Comparison of ENCODE assay signal across 8 cellular contexts in genomic region chr6:25007269-25007699, GRCh38.
DNase-seq lines count a peak whose midpoint lies in the region; ATAC-seq and TF ChIP-seq lines count a peak whose summit lies in the region.

No MANE protein-coding gene starts in this region.

- no peaks in the 10 kb centered on the region for H3K36me3 ChIP-seq in RWPE2 (ENCODE audit: low read depth)

- in situ Hi-C loops in ACHN (cut with HindIII; ENCODE audit: low pct_ligation_motif_present, low pct_unique_long_range_greater_than_20kb, low sequenced_read_pairs), result no loop called here

- H3K4me3 ChIP-seq in RWPE2 (ENCODE audit: severe bottlenecking), result no peak overlapping the region

- ATAC-seq in GM18511 (IDR thresholded peaks at IDR 0.05; ENCODE audit: unreplicated experiment) (peak; percentile 92), HG02571 (IDR thresholded peaks at IDR 0.05; ENCODE audit: unreplicated experiment) (peak; percentile 66), RWPE2 (ENCODE audit: low read depth) (no peak), HG02970 (IDR thresholded peaks at IDR 0.05; ENCODE audit: low FRiP score, unreplicated experiment) (no peak)

- H3K27ac ChIP-seq in RWPE2 (ENCODE audit: poor library complexity, severe bottlenecking), result peak overlapping the region; percentile 95

- H3K9me3 ChIP-seq in RWPE2 (ENCODE audit: severe bottlenecking), result no peaks in the 10 kb centered on the region

- H3K4me1 ChIP-seq in RWPE2 (ENCODE audit: insufficient read depth, poor library complexity, severe bottlenecking), result peaks cover 49% of the 10 kb centered on the region

- H3K27me3 ChIP-seq in RWPE2 (ENCODE audit: insufficient read depth, poor library complexity, severe bottlenecking), result no peaks in the 10 kb centered on the region

- no peak for DNase-seq in RWPE2 (ENCODE audit: low spot score)
- peak; percentile 9 for DNase-seq in kidney tubule cell (ENCODE audit: low spot score)
- no peak for DNase-seq in NCI-H510A (lab: John Stamatoyannopoulos, UW)
- no peak for DNase-seq in ACHN
- no peak for DNase-seq in H4 (ENCODE audit: low spot score)

- no peak for TF ChIP-seq CTCF in RWPE2 (IDR thresholded peaks at IDR 0.05; ENCODE audit: poor library complexity, severe bottlenecking)

Comparison
In these comparisons a context has a peak if more than half of its experiments do, and no peak if none do; other contexts are left out.
1. ATAC-seq: peak in GM18511 (single experiment) and HG02571 (single experiment); none in RWPE2 (single experiment) and HG02970 (single experiment).